Comparison of ENCODE assay signal across 1 cellular context in genomic region chr13:110957931-110958330, GRCh38.
TF ChIP-seq lines count a peak whose summit lies in the region.

No MANE protein-coding gene starts in this region.

TF ChIP-seq in K562, 482 proteins besides CTCF, POLR2A, EP300 and RAD21:
- peak; percentile 42; the same call in 1 of the 2 replicates for TF ChIP-seq ZNF584 (CRISPR knock-in tag; IDR thresholded peaks at IDR 0.05; ENCODE audit: low read depth)
- 0 out of 2 replicates have a peak, but pooled peaks have one; percentile 20 for TF ChIP-seq ZFX (CRISPR knock-in tag; IDR thresholded peaks at IDR 0.05)
- TF ChIP-seq ID3 (CRISPR knock-in tag; IDR thresholded peaks at IDR 0.05) = no peak
- peak; percentile 65 for TF ChIP-seq ID3 (tag; IDR thresholded peaks at IDR 0.05)
- peak; percentile 57; the same call in 1 of the 2 replicates for TF ChIP-seq IFI16 (CRISPR knock-in tag; IDR thresholded peaks at IDR 0.05)
- peak; percentile 69; the same call in 1 of the 2 replicates for TF ChIP-seq HSF4 (CRISPR knock-in tag; IDR thresholded peaks at IDR 0.05; ENCODE audit: borderline replicate concordance)
- no peak for TF ChIP-seq NCOA4 (IDR thresholded peaks at IDR 0.05; ENCODE audit: partially characterized antibody)
- peak; percentile 78 for TF ChIP-seq ZNF311 (CRISPR knock-in tag; IDR thresholded peaks at IDR 0.05)
- TF ChIP-seq PTRF (tag; IDR thresholded peaks at IDR 0.05) = peak; percentile 50; the same call in 1 of the 2 replicates
- TF ChIP-seq ZBTB12 (CRISPR knock-in tag; IDR thresholded peaks at IDR 0.05) = peak; percentile 12; the same call in 1 of the 2 replicates
- no peak for TF ChIP-seq POLR2AphosphoS5 (IDR thresholded peaks at IDR 0.05; ENCODE audit: control insufficient read depth, insufficient read depth, low read depth, low read length)
- TF ChIP-seq, protein P1, sequence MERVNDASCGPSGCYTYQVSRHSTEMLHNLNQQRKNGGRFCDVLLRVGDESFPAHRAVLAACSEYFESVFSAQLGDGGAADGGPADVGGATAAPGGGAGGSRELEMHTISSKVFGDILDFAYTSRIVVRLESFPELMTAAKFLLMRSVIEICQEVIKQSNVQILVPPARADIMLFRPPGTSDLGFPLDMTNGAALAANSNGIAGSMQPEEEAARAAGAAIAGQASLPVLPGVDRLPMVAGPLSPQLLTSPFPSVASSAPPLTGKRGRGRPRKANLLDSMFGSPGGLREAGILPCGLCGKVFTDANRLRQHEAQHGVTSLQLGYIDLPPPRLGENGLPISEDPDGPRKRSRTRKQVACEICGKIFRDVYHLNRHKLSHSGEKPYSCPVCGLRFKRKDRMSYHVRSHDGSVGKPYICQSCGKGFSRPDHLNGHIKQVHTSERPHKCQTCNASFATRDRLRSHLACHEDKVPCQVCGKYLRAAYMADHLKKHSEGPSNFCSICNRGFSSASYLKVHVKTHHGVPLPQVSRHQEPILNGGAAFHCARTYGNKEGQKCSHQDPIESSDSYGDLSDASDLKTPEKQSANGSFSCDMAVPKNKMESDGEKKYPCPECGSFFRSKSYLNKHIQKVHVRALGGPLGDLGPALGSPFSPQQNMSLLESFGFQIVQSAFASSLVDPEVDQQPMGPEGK (CRISPR knock-in tag; IDR thresholded peaks at IDR 0.05; ENCODE audit: borderline replicate concordance) = no peak
- TF ChIP-seq FOXK2 (conservative IDR thresholded peaks at IDR 0.05 in 1 of 2, IDR thresholded peaks at IDR 0.05 in 1 of 2; ENCODE audit: low read depth in 2 of 2) = no peak
- peak; percentile 95; the same call in 1 of the 2 replicates for TF ChIP-seq DMBX1 (CRISPR knock-in tag; IDR thresholded peaks at IDR 0.05; ENCODE audit: borderline replicate concordance)
- TF ChIP-seq, protein P2, sequence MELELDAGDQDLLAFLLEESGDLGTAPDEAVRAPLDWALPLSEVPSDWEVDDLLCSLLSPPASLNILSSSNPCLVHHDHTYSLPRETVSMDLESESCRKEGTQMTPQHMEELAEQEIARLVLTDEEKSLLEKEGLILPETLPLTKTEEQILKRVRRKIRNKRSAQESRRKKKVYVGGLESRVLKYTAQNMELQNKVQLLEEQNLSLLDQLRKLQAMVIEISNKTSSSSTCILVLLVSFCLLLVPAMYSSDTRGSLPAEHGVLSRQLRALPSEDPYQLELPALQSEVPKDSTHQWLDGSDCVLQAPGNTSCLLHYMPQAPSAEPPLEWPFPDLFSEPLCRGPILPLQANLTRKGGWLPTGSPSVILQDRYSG (tag; conservative IDR thresholded peaks at IDR 0.05; ENCODE audit: low read depth) = 0 out of 2 replicates have a peak, but pooled peaks have one; percentile 32
- TF ChIP-seq SMAD4 (CRISPR knock-in tag; conservative IDR thresholded peaks at IDR 0.05) = 0 out of 2 replicates have a peak, but pooled peaks have one; percentile 20
- no peak for TF ChIP-seq CREM (IDR thresholded peaks at IDR 0.05; ENCODE audit: low read depth)
- peak; percentile 53; the same call in 1 of the 2 replicates for TF ChIP-seq CXXC5 (CRISPR knock-in tag; IDR thresholded peaks at IDR 0.05)
TF ChIP-seq in K562: peak in this region for 12.
